Comparison of ENCODE assay signal across 1 cellular context in genomic region chr10:113689057-113689456, GRCh38.
TF ChIP-seq lines count a peak whose summit lies in the region.

No MANE protein-coding gene starts in this region.

TF ChIP-seq in GM12878, 131 proteins besides CTCF, POLR2A, EP300 and RAD21:
- TF ChIP-seq ZBTB40 (IDR thresholded peaks at IDR 0.05; ENCODE audit: borderline replicate concordance) (peak; percentile 67), MYB (IDR thresholded peaks at IDR 0.05; ENCODE audit: borderline replicate concordance, low read depth, low read length) (no peak)
